Comparison of ENCODE assay signal across 9 cellular contexts in the genomic region with DNA sequence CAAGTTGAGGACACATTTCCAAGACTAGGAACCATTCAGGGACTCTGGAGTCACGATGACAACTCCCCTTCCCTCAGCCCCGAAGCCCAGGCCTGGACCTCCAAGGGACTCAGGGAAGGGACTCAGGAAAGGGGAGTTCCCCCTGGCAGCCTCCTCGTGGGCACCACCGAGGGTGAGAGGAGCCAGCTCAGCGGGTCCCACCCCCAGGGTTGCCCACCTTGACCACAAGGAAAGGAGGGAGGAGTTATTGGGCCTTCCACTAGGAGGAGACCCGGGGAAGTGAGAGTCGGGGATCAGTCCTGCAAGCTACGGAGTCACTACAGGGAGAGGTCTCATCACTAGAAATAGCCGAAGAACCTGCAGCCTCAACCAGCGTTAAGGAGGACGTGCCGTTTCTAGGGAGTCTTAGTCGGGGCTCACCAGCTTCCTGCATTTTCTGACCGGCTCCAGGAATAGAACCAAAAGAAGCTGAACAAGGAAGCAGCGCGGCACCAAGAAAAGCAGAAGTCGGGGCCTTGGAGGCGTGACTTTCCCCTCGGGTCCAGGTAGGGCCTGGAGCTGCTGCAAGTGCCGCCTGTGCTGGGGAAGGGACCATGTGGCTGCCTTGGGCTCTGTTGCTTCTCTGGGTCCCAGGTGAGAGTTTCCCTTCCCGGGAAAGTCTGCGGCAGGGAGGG. TPM values are rescaled to one million over a fixed set of nuclear protein-coding genes. Genes with fewer than 3 reads are reported as not detected.
A peak's percentile ranks its signal among the peaks of the same experiment; 100 is the strongest.
DNase-seq lines count a peak whose midpoint lies in the region; ATAC-seq and TF ChIP-seq lines count a peak whose summit lies in the region.
"Had no signal": no experiment of that assay in that cellular context is flagged by ENCODE, and none has a peak within 500 bp of the region (broad histone marks: within the 10 kb centered on the region; RNA-seq: fewer than 3 reads in every experiment).

A gene (plus strand): TSS at position 524 of the 674 bp plus-strand sequence. CDS start 70 bp downstream, at position 594.

- intact Hi-C loops in ascending aorta (cut with DNase I): no loop called here

- TF ChIP-seq CTCF in ascending aorta (IDR thresholded peaks at IDR 0.05): no peak

- peaks cover 0 to 28% (median 0%) of the 10 kb centered on the region in 11 experiments; a peak in 4 of 22 replicates for H4K20me1 ChIP-seq in BLaER1 treated with 17β-estradiol and CSF1 and Interleukin-3, amounts not matched to agents 10 nM and 100 nM

- no peaks in the 10 kb centered on the region for H3K9me3 Mint-ChIP-seq in IgD-negative memory B cell

- peak within 1 kb of the TSS; percentile 13 to 86 (median 66); a peak in 20 of 22 replicates for H3K27ac ChIP-seq in BLaER1 treated with 17β-estradiol and CSF1 and Interleukin-3, amounts not matched to agents 10 nM and 100 nM
- peak within 1 kb of the TSS in 1 of 2 donors; percentile 33 for H3K27ac ChIP-seq in ascending aorta

- no peak for DNase-seq in ascending aorta (ENCODE audit: low spot score in 2 of 2)
- no peak for DNase-seq in NAMALWA (ENCODE audit: low spot score)

- H3K9me3 ChIP-seq in BLaER1 treated with 17β-estradiol and CSF1 and Interleukin-3, amounts not matched to agents 10 nM and 100 nM (replicated peaks in 1 of 11): no peaks in the 10 kb centered on the region
- no peaks in the 10 kb centered on the region for H3K9me3 ChIP-seq in ascending aorta
- H3K9me3 ChIP-seq in mucosa of stomach (ENCODE audit: control insufficient read depth, low read length): no peaks in the 10 kb centered on the region

- H3K4me1 Mint-ChIP-seq in IgD-negative memory B cell: peaks cover 13 to 24% (median 21%) of the 10 kb centered on the region in 3 donors

- H3K27me3 ChIP-seq in BLaER1 treated with 17β-estradiol and CSF1 and Interleukin-3, amounts not matched to agents 10 nM and 100 nM: peaks cover 0 to 48% (median 32%) of the 10 kb centered on the region in 11 experiments; a peak in 15 of 22 replicates
- H3K27me3 ChIP-seq in ascending aorta (no peaks in the 10 kb centered on the region), mucosa of stomach (ENCODE audit: control insufficient read depth, insufficient read depth, low read length) (peaks cover 6% of the 10 kb centered on the region)

- peak within 1 kb of the TSS; percentile 19 to 79 (median 46); a peak in 16 of 22 replicates for H3K9ac ChIP-seq in BLaER1 treated with 17β-estradiol and CSF1 and Interleukin-3, amounts not matched to agents 10 nM and 100 nM
- H3K9ac ChIP-seq in mucosa of stomach (ENCODE audit: low read length): peak within 1 kb of the TSS; percentile 51

- H3K27ac Mint-ChIP-seq in IgD-negative memory B cell: peak within 1 kb of the TSS in 2 of 3 donors; percentile 44 to 92

- H3K36me3 Mint-ChIP-seq in IgD-negative memory B cell: no peaks in the 10 kb centered on the region

- H3K4me1 ChIP-seq in BLaER1 treated with 17β-estradiol and CSF1 and Interleukin-3, amounts not matched to agents 10 nM and 100 nM: peaks cover 52 to 94% (median 68%) of the 10 kb centered on the region in 10 experiments
- no peaks in the 10 kb centered on the region for H3K4me1 ChIP-seq in ascending aorta
- H3K4me1 ChIP-seq in mucosa of stomach (ENCODE audit: control insufficient read depth, insufficient read depth, low read length): peaks cover 10% of the 10 kb centered on the region

- H3K4me3 Mint-ChIP-seq in IgD-negative memory B cell: no peak within 1 kb of the TSS

- H3K27me3 Mint-ChIP-seq in IgD-negative memory B cell: peaks cover 1% of the 10 kb centered on the region

- H3K4me3 ChIP-seq in BLaER1 treated with 17β-estradiol and CSF1 and Interleukin-3, amounts not matched to agents 10 nM and 100 nM: peak within 1 kb of the TSS in 9 of 10 experiments; percentile 27 to 70 (median 60); a peak in 17 of 20 replicates
- H3K4me3 ChIP-seq in ascending aorta (peak within 1 kb of the TSS; percentile 21 to 45), mucosa of stomach (ENCODE audit: low read length) (no peak within 1 kb of the TSS)

- H3K4me2 ChIP-seq in BLaER1 treated with 17β-estradiol and CSF1 and Interleukin-3, amounts not matched to agents 10 nM and 100 nM: peak within 1 kb of the TSS; percentile 68 to 99 (median 87)

- peaks cover 0 to 16% (median 0%) of the 10 kb centered on the region in 11 experiments; a peak in 6 of 22 replicates for H3K36me3 ChIP-seq in BLaER1 treated with 17β-estradiol and CSF1 and Interleukin-3, amounts not matched to agents 10 nM and 100 nM
- H3K36me3 ChIP-seq in ascending aorta (no peaks in the 10 kb centered on the region), mucosa of stomach (ENCODE audit: control insufficient read depth, insufficient read depth, low read length) (no peaks in the 10 kb centered on the region)

- ATAC-seq in GM21528 (IDR thresholded peaks at IDR 0.05; ENCODE audit: low FRiP score, unreplicated experiment) (no peak), GM18520 (IDR thresholded peaks at IDR 0.05; ENCODE audit: unreplicated experiment) (no peak), GM21526 (IDR thresholded peaks at IDR 0.05; ENCODE audit: low FRiP score, unreplicated experiment) (no peak)

RNA-seq across cellular contexts. Expression of the gene that starts here (rescaled TPM):
- 28.0 TPM for polyA plus RNA-seq in IgD-negative memory B cell
- 21.9 TPM for total RNA-seq in ascending aorta
- total RNA-seq: Daoy had no signal
